22 cellular contexts compared by ENCODE assay signal in the genomic region with DNA sequence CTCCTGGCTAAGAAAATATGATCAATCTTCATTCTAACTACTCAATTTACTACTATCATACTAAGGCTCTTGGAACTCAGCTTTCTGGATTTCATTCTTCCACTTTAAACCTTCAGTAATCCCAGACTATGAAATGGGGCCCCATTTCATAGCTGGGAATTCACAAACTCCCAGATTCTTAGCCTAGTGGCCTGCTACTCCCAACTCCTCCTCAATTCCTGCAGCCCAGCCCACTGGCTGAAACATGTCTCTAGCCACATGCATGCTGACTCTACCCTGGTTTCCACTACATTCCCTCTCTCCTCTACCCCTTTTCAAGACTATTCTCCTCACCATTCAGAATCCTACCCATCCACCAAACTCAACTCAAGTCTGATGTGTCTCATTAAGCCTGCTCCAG.
"Had no signal": no experiment of that assay in that cellular context is flagged by ENCODE, and none has a peak within 500 bp of the region (broad histone marks: within the 10 kb centered on the region; RNA-seq: fewer than 3 reads in every experiment).

No MANE protein-coding gene starts in this region.

- DNase-seq: activated CD4-positive, alpha-beta memory T cell treated with anti-CD3 and anti-CD28 coated beads, Interleukin-2, amount 10 ng/mL, durations not matched to agents 7 days and 5 days; activated CD4-positive, alpha-beta T cell treated with anti-CD3 and anti-CD28 coated beads for 1 hour; activated CD4-positive, alpha-beta T cell treated with anti-CD3 and anti-CD28 coated beads, Interleukin-2, amount 10 ng/mL, durations not matched to agents 7 days and 5 days; activated CD8-positive, alpha-beta memory T cell treated with anti-CD3 and anti-CD28 coated beads, Interleukin-2, amount 50 U/mL, for 48 hours; activated gamma-delta T cell treated with Interleukin-2 at 50 U/mL for 16 hours; activated naive CD4-positive, alpha-beta T cell treated with anti-CD3 and anti-CD28 coated beads, Interleukin-2, amount 50 U/mL, for 16 hours; activated T-cell treated with anti-CD3 and anti-CD28 coated beads, Interleukin-2, amount 50 U/mL, for 24 hours; amygdala; effector CD4-positive, alpha-beta T cell; esophagus squamous epithelium; left lung; lower lobe of right lung; posterior cingulate gyrus; right cardiac atrium; stimulated activated CD4-positive, alpha-beta T cell treated with anti-CD3 and anti-CD28 coated beads, Interleukin-12 subunit alpha, Interleukin-12 subunit beta, amount 100 ng/mL, for 4 hours; stimulated activated CD4-positive, alpha-beta T cell treated with anti-CD3 and anti-CD28 coated beads, Interleukin-4, amount 100 ng/mL, for 1 hour; stomach; T-helper 2 cell; thyroid gland; upper lobe of right lung had no signal

- H3K36me3 ChIP-seq: breast epithelium, esophagus squamous epithelium, left lung, lower lobe of right lung, stomach, thyroid gland, upper lobe of right lung had no signal

- H3K4me3 ChIP-seq: breast epithelium, esophagus squamous epithelium, left lung, lower lobe of right lung, stomach, thyroid gland, upper lobe of right lung had no signal

- H3K27me3 ChIP-seq: breast epithelium, esophagus squamous epithelium, left lung, stomach, thyroid gland, upper lobe of right lung had no signal

- H3K4me1 ChIP-seq: breast epithelium, esophagus squamous epithelium, left lung, lower lobe of right lung had no signal

- H3K27ac ChIP-seq: breast epithelium, esophagus squamous epithelium, left lung, lower lobe of right lung, stomach, thyroid gland, upper lobe of right lung had no signal

- H3K9me3 ChIP-seq: breast epithelium, esophagus squamous epithelium, left lung, lower lobe of right lung, stomach, thyroid gland, upper lobe of right lung had no signal

- FAIRE-seq: frontal cortex had no signal
